In the genomic region with DNA sequence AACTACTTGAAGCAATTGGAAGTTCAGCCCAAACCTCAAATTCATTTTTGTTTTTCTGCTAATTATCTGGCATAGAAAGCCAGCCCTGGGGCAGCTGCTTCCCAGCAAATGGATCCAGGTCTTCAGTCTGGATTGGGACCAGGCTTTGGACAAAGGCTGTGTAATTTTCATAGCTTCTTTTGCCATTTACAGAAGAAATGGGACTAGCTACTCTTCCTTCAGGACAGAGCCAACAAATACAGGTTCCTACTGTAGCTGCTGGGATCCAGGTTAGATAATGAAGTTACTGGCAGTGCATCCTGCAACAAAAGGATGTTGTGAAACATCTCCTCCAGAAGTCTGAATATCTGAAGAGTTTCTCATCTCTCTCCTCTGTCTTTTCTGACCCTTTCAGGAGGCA, we compare ENCODE assay signal across 14 cellular contexts.
DNase-seq lines count a peak whose midpoint lies in the region; ATAC-seq and TF ChIP-seq lines count a peak whose summit lies in the region.
"Had no signal": no experiment of that assay in that cellular context is flagged by ENCODE, and none has a peak within 500 bp of the region (broad histone marks: within the 10 kb centered on the region; RNA-seq: fewer than 3 reads in every experiment).

No MANE protein-coding gene starts in this region.

- H3K27me3 Mint-ChIP-seq in CD14-positive monocyte (ENCODE audit: low read depth in 3 of 3): peaks cover 0 to 3% (median 0%) of the 10 kb centered on the region in 3 donors

- ATAC-seq in activated CD4-positive, CD25-positive, alpha-beta regulatory T cell treated with anti-CD3 and anti-CD28 coated beads, Interleukin-2, amount 50 U/mL, for 24 hours: no peak
- ATAC-seq: activated CD8-positive, alpha-beta memory T cell treated with anti-CD3 and anti-CD28 coated beads, Interleukin-2, amount 10 ng/mL, durations not matched to agents 7 days and 5 days had no signal

- no peaks in the 10 kb centered on the region for H3K9me3 ChIP-seq in esophagus squamous epithelium
- H3K9me3 ChIP-seq in trophoblast cell (ENCODE audit: insufficient read depth, low read depth, low read length): no peaks in the 10 kb centered on the region
- no peaks in the 10 kb centered on the region for H3K9me3 ChIP-seq in effector memory CD4-positive, alpha-beta T cell (ENCODE audit: control insufficient read depth, low read length)

- H2AK5ac ChIP-seq in trophoblast cell (ENCODE audit: low read length): no peak overlapping the region

- TF ChIP-seq CTCF in CD14-positive monocyte (IDR thresholded peaks at IDR 0.05): no peak
- no peak for TF ChIP-seq CTCF in RWPE1 (conservative IDR thresholded peaks at IDR 0.05; ENCODE audit: low read depth)
- TF ChIP-seq CTCF in esophagus squamous epithelium (IDR thresholded peaks at IDR 0.05): no peak

- H3K27ac ChIP-seq in RWPE1 (peak overlapping the region; percentile 99), esophagus squamous epithelium (peak overlapping the region; percentile 73 to 91 (median 84)), trophoblast cell (ENCODE audit: low read depth, low read length) (peak overlapping the region; percentile 91)
- H3K27ac ChIP-seq in effector memory CD4-positive, alpha-beta T cell (ENCODE audit: insufficient read depth, low read length, poor library complexity, severe bottlenecking): no peak overlapping the region

- H4K91ac ChIP-seq in trophoblast cell (ENCODE audit: low read depth, low read length): peak overlapping the region; percentile 49

- peak overlapping the region in 6 of 7 donors; percentile 84 to 94 (median 92) for H3K27ac Mint-ChIP-seq in CD14-positive monocyte
- H3K27ac Mint-ChIP-seq: activated CD8-positive, alpha-beta memory T cell treated with anti-CD3 and anti-CD28 coated beads, Interleukin-2, amount 10 ng/mL, durations not matched to agents 7 days and 5 days; activated naive CD8-positive, alpha-beta T cell treated with anti-CD3 and anti-CD28 coated beads, Interleukin-2, amount 10 ng/mL, durations not matched to agents 7 days and 5 days had no signal

- peak overlapping the region; percentile 93 for H2BK5ac ChIP-seq in trophoblast cell (ENCODE audit: low read depth, low read length, poor library complexity)

- no peaks in the 10 kb centered on the region for H3K36me3 Mint-ChIP-seq in CD14-positive monocyte
- H3K36me3 Mint-ChIP-seq: activated CD8-positive, alpha-beta memory T cell treated with anti-CD3 and anti-CD28 coated beads, Interleukin-2, amount 10 ng/mL, durations not matched to agents 7 days and 5 days; activated naive CD8-positive, alpha-beta T cell treated with anti-CD3 and anti-CD28 coated beads, Interleukin-2, amount 10 ng/mL, durations not matched to agents 7 days and 5 days had no signal

- H4K12ac ChIP-seq in trophoblast cell (ENCODE audit: low read depth, low read length): no peak overlapping the region

- H2BK12ac ChIP-seq in trophoblast cell (ENCODE audit: low read length): peak overlapping the region; percentile 72

- H4K8ac ChIP-seq in trophoblast cell (ENCODE audit: low read depth, low read length): no peak overlapping the region

- H3K4ac ChIP-seq in trophoblast cell (ENCODE audit: low read depth, low read length): no peak overlapping the region

- peaks cover 32% of the 10 kb centered on the region for H3K79me1 ChIP-seq in trophoblast cell (ENCODE audit: low read length)

- no peak overlapping the region for H3K9ac ChIP-seq in trophoblast cell (ENCODE audit: low read length)

- no peak overlapping the region for H2AFZ ChIP-seq in trophoblast cell (ENCODE audit: insufficient read depth, low read length, poor library complexity)

- no peak overlapping the region for H3K18ac ChIP-seq in trophoblast cell (ENCODE audit: low read length)

- peaks cover 0 to 2% (median 0%) of the 10 kb centered on the region in 7 donors for H3K9me3 Mint-ChIP-seq in CD14-positive monocyte
- H3K9me3 Mint-ChIP-seq: activated naive CD8-positive, alpha-beta T cell treated with anti-CD3 and anti-CD28 coated beads, Interleukin-2, amount 10 ng/mL, durations not matched to agents 7 days and 5 days; H9 had no signal

- POLR2A ChIA-PET in RWPE1 (lab: Yijun Ruan, JAX; ENCODE audit: low non-redundant PET): interaction anchor here (0.6 to 2.4 kb wide), 2 partner anchors 16 to 19 kb away, joined by 3 to 15 read pairs; no protein-coding TSS in a partner anchor

- H3K4me1 ChIP-seq in esophagus squamous epithelium: peaks cover 34 to 80% (median 41%) of the 10 kb centered on the region in 3 donors
- peaks cover 15 to 25% of the 10 kb centered on the region in 2 experiments for H3K4me1 ChIP-seq in trophoblast cell (ENCODE audit: control insufficient read depth in 1 of 2, insufficient read depth in 2 of 2, low read length in 2 of 2)
- H3K4me1 ChIP-seq in effector memory CD4-positive, alpha-beta T cell (ENCODE audit: control insufficient read depth, insufficient read depth, low read length, poor library complexity, severe bottlenecking): no peaks in the 10 kb centered on the region

- no peak overlapping the region for H3K4me2 ChIP-seq in trophoblast cell (ENCODE audit: low read length)

- no peak overlapping the region for H3K23ac ChIP-seq in trophoblast cell (ENCODE audit: low read length)

- peaks cover 1% of the 10 kb centered on the region for H3K79me2 ChIP-seq in trophoblast cell (ENCODE audit: control insufficient read depth, insufficient read depth, low read length, poor library complexity)

- H3K4me1 Mint-ChIP-seq in CD14-positive monocyte: peaks cover 47% of the 10 kb centered on the region
- H3K4me1 Mint-ChIP-seq: activated CD8-positive, alpha-beta memory T cell treated with anti-CD3 and anti-CD28 coated beads, Interleukin-2, amount 10 ng/mL, durations not matched to agents 7 days and 5 days; activated naive CD8-positive, alpha-beta T cell treated with anti-CD3 and anti-CD28 coated beads, Interleukin-2, amount 10 ng/mL, durations not matched to agents 7 days and 5 days had no signal

- H3K36me3 ChIP-seq in esophagus squamous epithelium (no peaks in the 10 kb centered on the region), trophoblast cell (ENCODE audit: control insufficient read depth in 1 of 2, insufficient read depth in 2 of 2, low read length in 2 of 2) (no peaks in the 10 kb centered on the region)
- H3K36me3 ChIP-seq in effector memory CD4-positive, alpha-beta T cell (ENCODE audit: control insufficient read depth, insufficient read depth, low read length): no peaks in the 10 kb centered on the region

- DNase-seq in CD14-positive monocyte (ENCODE audit: low spot score) (no peak), RWPE1 (ENCODE audit: low spot score) (no peak), esophagus squamous epithelium (lab: John Stamatoyannopoulos, UW) (no peak), trophoblast cell (peak; percentile 33 to 66), A172 (ENCODE audit: low spot score) (no peak), ecto neural progenitor cell (ENCODE audit: low spot score) (no peak)
- DNase-seq in effector memory CD4-positive, alpha-beta T cell: no peak
- DNase-seq: activated CD8-positive, alpha-beta memory T cell treated with anti-CD3 and anti-CD28 coated beads, Interleukin-2, amount 10 ng/mL, durations not matched to agents 7 days and 5 days; activated naive CD8-positive, alpha-beta T cell treated with anti-CD3 and anti-CD28 coated beads, Interleukin-2, amount 10 ng/mL, durations not matched to agents 7 days and 5 days; glutamatergic neuron; H9; NCI-H1048; NCI-H748 treated with DMSO at 0.1 percent for 48 hours had no signal

- no peaks in the 10 kb centered on the region for H3K27me3 ChIP-seq in esophagus squamous epithelium
- no peaks in the 10 kb centered on the region for H3K27me3 ChIP-seq in trophoblast cell (ENCODE audit: insufficient read depth, low read length)
- H3K27me3 ChIP-seq in effector memory CD4-positive, alpha-beta T cell (replicated peaks; ENCODE audit: control insufficient read depth, insufficient read depth, low read length, poor library complexity, severe bottlenecking): no peaks in the 10 kb centered on the region

- no peak for TF ChIP-seq POLR2A in esophagus squamous epithelium (IDR thresholded peaks at IDR 0.05)

- peak overlapping the region; percentile 20 for H3K14ac ChIP-seq in trophoblast cell (ENCODE audit: low read length)

- peak overlapping the region; percentile 34 for H2BK120ac ChIP-seq in trophoblast cell (ENCODE audit: insufficient read depth, low read length, poor library complexity)

- H3K4me3 ChIP-seq in esophagus squamous epithelium (no peak overlapping the region), trophoblast cell (ENCODE audit: low read depth, low read length) (no peak overlapping the region)
- no peak overlapping the region for H3K4me3 ChIP-seq in effector memory CD4-positive, alpha-beta T cell (ENCODE audit: insufficient read depth, low read depth, low read length, poor library complexity, severe bottlenecking)

- CTCF ChIA-PET in RWPE1 (lab: Yijun Ruan, JAX): interaction anchor here (0.5 kb wide), 1 partner anchor 16 kb away, joined by 3 read pairs; no protein-coding TSS in a partner anchor

- intact Hi-C loops in CD14-positive monocyte (cut with micrococcal nuclease) (no loop called here), esophagus squamous epithelium (cut with DNase I) (no loop called here)

- H3K4me3 Mint-ChIP-seq in CD14-positive monocyte: peak overlapping the region; percentile 35 to 66
- H3K4me3 Mint-ChIP-seq: activated CD8-positive, alpha-beta memory T cell treated with anti-CD3 and anti-CD28 coated beads, Interleukin-2, amount 10 ng/mL, durations not matched to agents 7 days and 5 days; activated naive CD8-positive, alpha-beta T cell treated with anti-CD3 and anti-CD28 coated beads, Interleukin-2, amount 10 ng/mL, durations not matched to agents 7 days and 5 days; H9 had no signal

Comparison
In these comparisons a context has a peak if more than half of its experiments do, and no peak if none do; other contexts are left out.
1. DNase-seq: peak in trophoblast cell (2 of 2); none in CD14-positive monocyte (single experiment), RWPE1 (single experiment), esophagus squamous epithelium (single experiment), A172 (single experiment), effector memory CD4-positive, alpha-beta T cell (0 of 3) and ecto neural progenitor cell (single experiment).